ENCODE assay signal across 2 cellular contexts in the genomic region with DNA sequence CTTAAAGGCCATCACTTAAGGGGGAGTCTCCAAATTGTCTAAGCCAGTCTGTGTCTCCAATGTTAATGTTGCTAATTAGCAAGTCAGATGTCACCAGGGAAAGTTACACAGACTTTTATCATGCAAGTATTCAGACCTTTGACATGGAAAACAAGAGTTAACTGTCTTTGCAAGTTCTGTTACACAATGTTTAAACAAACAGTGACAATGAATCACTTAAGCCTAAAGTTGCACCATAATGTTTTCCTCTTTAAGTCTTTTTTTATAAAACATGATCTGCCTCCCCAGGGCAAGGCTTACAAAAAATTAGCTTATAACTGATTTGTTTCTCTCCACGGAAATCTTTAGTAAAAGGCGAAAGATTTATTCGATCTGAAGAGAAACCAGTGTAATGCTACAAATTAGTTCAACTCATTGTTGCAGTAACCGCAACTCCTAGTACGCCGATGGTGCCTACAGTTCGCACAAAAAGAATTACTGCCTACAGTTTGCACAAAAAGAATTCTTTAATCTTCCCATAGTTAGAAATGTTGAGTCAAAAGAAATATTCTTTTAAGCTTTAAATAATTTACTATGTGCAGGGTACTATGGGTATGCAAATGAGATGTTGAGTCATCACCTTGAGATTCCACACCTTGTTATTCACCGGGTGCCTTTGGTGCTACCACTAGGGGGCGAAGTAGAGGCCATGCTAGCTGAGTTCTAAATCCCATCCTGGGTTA.
TF ChIP-seq lines count a peak whose summit lies in the region.

No MANE protein-coding gene starts in this region.

TF ChIP-seq in A549, 52 proteins besides CTCF, POLR2A, EP300 and RAD21 (continued from another document):
- TF ChIP-seq, protein P1, sequence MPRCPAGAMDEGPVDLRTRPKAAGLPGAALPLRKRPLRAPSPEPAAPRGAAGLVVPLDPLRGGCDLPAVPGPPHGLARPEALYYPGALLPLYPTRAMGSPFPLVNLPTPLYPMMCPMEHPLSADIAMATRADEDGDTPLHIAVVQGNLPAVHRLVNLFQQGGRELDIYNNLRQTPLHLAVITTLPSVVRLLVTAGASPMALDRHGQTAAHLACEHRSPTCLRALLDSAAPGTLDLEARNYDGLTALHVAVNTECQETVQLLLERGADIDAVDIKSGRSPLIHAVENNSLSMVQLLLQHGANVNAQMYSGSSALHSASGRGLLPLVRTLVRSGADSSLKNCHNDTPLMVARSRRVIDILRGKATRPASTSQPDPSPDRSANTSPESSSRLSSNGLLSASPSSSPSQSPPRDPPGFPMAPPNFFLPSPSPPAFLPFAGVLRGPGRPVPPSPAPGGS (IDR thresholded peaks at IDR 0.05): peak; percentile 100
- TF ChIP-seq, protein P2, sequence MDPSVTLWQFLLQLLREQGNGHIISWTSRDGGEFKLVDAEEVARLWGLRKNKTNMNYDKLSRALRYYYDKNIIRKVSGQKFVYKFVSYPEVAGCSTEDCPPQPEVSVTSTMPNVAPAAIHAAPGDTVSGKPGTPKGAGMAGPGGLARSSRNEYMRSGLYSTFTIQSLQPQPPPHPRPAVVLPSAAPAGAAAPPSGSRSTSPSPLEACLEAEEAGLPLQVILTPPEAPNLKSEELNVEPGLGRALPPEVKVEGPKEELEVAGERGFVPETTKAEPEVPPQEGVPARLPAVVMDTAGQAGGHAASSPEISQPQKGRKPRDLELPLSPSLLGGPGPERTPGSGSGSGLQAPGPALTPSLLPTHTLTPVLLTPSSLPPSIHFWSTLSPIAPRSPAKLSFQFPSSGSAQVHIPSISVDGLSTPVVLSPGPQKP (IDR thresholded peaks at IDR 0.05; ENCODE audit: low read depth, low read length): no peak
- TF ChIP-seq PHF8 (IDR thresholded peaks at IDR 0.05; ENCODE audit: borderline replicate concordance, low read depth) (no peak), ESRRA (IDR thresholded peaks at IDR 0.05; ENCODE audit: borderline replicate concordance, low read length) (no peak), HOXB13 (CRISPR knock-in tag; IDR thresholded peaks at IDR 0.05; ENCODE audit: low read depth) (no peak), NR3C1 (IDR thresholded peaks at IDR 0.05) (no peak), SREBF2 (IDR thresholded peaks at IDR 0.05) (no peak), FOXS1 (CRISPR knock-in tag; IDR thresholded peaks at IDR 0.05) (peak; percentile 89; the same call in 1 of the 2 replicates)
- TF ChIP-seq, protein P3, sequence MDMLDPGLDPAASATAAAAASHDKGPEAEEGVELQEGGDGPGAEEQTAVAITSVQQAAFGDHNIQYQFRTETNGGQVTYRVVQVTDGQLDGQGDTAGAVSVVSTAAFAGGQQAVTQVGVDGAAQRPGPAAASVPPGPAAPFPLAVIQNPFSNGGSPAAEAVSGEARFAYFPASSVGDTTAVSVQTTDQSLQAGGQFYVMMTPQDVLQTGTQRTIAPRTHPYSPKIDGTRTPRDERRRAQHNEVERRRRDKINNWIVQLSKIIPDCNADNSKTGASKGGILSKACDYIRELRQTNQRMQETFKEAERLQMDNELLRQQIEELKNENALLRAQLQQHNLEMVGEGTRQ (IDR thresholded peaks at IDR 0.05): no peak
- TF ChIP-seq, protein P4, sequence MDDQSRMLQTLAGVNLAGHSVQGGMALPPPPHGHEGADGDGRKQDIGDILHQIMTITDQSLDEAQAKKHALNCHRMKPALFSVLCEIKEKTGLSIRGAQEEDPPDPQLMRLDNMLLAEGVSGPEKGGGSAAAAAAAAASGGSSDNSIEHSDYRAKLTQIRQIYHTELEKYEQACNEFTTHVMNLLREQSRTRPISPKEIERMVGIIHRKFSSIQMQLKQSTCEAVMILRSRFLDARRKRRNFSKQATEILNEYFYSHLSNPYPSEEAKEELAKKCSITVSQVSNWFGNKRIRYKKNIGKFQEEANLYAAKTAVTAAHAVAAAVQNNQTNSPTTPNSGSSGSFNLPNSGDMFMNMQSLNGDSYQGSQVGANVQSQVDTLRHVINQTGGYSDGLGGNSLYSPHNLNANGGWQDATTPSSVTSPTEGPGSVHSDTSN (IDR thresholded peaks at IDR 0.05): peak; percentile 89
- TF ChIP-seq, protein P5, sequence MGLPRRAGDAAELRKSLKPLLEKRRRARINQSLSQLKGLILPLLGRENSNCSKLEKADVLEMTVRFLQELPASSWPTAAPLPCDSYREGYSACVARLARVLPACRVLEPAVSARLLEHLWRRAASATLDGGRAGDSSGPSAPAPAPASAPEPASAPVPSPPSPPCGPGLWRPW (IDR thresholded peaks at IDR 0.05): peak; percentile 79; the same call in 1 of the 2 replicates
TF ChIP-seq in A549: peak in this region for 23.

TF ChIP-seq in WTC11, 78 proteins besides CTCF, POLR2A, EP300 and RAD21 (continued from another document and continues in another):
- TF ChIP-seq, protein P6, sequence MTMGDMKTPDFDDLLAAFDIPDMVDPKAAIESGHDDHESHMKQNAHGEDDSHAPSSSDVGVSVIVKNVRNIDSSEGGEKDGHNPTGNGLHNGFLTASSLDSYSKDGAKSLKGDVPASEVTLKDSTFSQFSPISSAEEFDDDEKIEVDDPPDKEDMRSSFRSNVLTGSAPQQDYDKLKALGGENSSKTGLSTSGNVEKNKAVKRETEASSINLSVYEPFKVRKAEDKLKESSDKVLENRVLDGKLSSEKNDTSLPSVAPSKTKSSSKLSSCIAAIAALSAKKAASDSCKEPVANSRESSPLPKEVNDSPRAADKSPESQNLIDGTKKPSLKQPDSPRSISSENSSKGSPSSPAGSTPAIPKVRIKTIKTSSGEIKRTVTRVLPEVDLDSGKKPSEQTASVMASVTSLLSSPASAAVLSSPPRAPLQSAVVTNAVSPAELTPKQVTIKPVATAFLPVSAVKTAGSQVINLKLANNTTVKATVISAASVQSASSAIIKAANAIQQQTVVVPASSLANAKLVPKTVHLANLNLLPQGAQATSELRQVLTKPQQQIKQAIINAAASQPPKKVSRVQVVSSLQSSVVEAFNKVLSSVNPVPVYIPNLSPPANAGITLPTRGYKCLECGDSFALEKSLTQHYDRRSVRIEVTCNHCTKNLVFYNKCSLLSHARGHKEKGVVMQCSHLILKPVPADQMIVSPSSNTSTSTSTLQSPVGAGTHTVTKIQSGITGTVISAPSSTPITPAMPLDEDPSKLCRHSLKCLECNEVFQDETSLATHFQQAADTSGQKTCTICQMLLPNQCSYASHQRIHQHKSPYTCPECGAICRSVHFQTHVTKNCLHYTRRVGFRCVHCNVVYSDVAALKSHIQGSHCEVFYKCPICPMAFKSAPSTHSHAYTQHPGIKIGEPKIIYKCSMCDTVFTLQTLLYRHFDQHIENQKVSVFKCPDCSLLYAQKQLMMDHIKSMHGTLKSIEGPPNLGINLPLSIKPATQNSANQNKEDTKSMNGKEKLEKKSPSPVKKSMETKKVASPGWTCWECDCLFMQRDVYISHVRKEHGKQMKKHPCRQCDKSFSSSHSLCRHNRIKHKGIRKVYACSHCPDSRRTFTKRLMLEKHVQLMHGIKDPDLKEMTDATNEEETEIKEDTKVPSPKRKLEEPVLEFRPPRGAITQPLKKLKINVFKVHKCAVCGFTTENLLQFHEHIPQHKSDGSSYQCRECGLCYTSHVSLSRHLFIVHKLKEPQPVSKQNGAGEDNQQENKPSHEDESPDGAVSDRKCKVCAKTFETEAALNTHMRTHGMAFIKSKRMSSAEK (CRISPR knock-in tag; IDR thresholded peaks at IDR 0.05; ENCODE audit: borderline replicate concordance): peak; percentile 98
- TF ChIP-seq ZNF219 (CRISPR knock-in tag; IDR thresholded peaks at IDR 0.05; ENCODE audit: borderline replicate concordance): peak; percentile 26; the same call in 1 of the 2 replicates
- TF ChIP-seq, protein P7, sequence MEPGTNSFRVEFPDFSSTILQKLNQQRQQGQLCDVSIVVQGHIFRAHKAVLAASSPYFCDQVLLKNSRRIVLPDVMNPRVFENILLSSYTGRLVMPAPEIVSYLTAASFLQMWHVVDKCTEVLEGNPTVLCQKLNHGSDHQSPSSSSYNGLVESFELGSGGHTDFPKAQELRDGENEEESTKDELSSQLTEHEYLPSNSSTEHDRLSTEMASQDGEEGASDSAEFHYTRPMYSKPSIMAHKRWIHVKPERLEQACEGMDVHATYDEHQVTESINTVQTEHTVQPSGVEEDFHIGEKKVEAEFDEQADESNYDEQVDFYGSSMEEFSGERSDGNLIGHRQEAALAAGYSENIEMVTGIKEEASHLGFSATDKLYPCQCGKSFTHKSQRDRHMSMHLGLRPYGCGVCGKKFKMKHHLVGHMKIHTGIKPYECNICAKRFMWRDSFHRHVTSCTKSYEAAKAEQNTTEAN (CRISPR knock-in tag; IDR thresholded peaks at IDR 0.05): peak; percentile 26; the same call in 1 of the 2 replicates
- 0 out of 2 replicates have a peak, but pooled peaks have one; percentile 81 for TF ChIP-seq SMAD3 (CRISPR knock-in tag; IDR thresholded peaks at IDR 0.05; ENCODE audit: borderline replicate concordance)
- peak; percentile 42; the same call in 1 of the 2 replicates for TF ChIP-seq TEAD4 (CRISPR knock-in tag; IDR thresholded peaks at IDR 0.05)
- TF ChIP-seq ZNF416 (CRISPR knock-in tag; IDR thresholded peaks at IDR 0.05): peak; percentile 95; the same call in 1 of the 2 replicates
- TF ChIP-seq, protein P8, sequence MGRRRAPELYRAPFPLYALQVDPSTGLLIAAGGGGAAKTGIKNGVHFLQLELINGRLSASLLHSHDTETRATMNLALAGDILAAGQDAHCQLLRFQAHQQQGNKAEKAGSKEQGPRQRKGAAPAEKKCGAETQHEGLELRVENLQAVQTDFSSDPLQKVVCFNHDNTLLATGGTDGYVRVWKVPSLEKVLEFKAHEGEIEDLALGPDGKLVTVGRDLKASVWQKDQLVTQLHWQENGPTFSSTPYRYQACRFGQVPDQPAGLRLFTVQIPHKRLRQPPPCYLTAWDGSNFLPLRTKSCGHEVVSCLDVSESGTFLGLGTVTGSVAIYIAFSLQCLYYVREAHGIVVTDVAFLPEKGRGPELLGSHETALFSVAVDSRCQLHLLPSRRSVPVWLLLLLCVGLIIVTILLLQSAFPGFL (CRISPR knock-in tag; IDR thresholded peaks at IDR 0.05; ENCODE audit: borderline replicate concordance): peak; percentile 28; the same call in 1 of the 2 replicates
- TF ChIP-seq, protein P9, sequence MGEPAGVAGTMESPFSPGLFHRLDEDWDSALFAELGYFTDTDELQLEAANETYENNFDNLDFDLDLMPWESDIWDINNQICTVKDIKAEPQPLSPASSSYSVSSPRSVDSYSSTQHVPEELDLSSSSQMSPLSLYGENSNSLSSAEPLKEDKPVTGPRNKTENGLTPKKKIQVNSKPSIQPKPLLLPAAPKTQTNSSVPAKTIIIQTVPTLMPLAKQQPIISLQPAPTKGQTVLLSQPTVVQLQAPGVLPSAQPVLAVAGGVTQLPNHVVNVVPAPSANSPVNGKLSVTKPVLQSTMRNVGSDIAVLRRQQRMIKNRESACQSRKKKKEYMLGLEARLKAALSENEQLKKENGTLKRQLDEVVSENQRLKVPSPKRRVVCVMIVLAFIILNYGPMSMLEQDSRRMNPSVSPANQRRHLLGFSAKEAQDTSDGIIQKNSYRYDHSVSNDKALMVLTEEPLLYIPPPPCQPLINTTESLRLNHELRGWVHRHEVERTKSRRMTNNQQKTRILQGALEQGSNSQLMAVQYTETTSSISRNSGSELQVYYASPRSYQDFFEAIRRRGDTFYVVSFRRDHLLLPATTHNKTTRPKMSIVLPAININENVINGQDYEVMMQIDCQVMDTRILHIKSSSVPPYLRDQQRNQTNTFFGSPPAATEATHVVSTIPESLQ (CRISPR knock-in tag; IDR thresholded peaks at IDR 0.05): no peak
- TF ChIP-seq MYBL2 (CRISPR knock-in tag; IDR thresholded peaks at IDR 0.05): peak; percentile 43
- TF ChIP-seq, protein P10, sequence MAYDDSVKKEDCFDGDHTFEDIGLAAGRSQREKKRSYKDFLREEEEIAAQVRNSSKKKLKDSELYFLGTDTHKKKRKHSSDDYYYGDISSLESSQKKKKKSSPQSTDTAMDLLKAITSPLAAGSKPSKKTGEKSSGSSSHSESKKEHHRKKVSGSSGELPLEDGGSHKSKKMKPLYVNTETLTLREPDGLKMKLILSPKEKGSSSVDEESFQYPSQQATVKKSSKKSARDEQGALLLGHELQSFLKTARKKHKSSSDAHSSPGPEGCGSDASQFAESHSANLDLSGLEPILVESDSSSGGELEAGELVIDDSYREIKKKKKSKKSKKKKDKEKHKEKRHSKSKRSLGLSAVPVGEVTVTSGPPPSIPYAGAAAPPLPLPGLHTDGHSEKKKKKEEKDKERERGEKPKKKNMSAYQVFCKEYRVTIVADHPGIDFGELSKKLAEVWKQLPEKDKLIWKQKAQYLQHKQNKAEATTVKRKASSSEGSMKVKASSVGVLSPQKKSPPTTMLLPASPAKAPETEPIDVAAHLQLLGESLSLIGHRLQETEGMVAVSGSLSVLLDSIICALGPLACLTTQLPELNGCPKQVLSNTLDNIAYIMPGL (CRISPR knock-in tag; IDR thresholded peaks at IDR 0.05): no peak
- TF ChIP-seq ZNF671 (CRISPR knock-in tag; IDR thresholded peaks at IDR 0.05): peak; percentile 97
- TF ChIP-seq, protein P11, sequence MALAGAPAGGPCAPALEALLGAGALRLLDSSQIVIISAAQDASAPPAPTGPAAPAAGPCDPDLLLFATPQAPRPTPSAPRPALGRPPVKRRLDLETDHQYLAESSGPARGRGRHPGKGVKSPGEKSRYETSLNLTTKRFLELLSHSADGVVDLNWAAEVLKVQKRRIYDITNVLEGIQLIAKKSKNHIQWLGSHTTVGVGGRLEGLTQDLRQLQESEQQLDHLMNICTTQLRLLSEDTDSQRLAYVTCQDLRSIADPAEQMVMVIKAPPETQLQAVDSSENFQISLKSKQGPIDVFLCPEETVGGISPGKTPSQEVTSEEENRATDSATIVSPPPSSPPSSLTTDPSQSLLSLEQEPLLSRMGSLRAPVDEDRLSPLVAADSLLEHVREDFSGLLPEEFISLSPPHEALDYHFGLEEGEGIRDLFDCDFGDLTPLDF (CRISPR knock-in tag; IDR thresholded peaks at IDR 0.05): 0 out of 2 replicates have a peak, but pooled peaks have one; percentile 55
- TF ChIP-seq ETV6 (CRISPR knock-in tag; IDR thresholded peaks at IDR 0.05): 0 out of 2 replicates have a peak, but pooled peaks have one; percentile 13
- TF ChIP-seq CBFB (CRISPR knock-in tag; IDR thresholded peaks at IDR 0.05; ENCODE audit: low read depth): peak; percentile 84; the same call in 1 of the 2 replicates
- TF ChIP-seq, protein P12, sequence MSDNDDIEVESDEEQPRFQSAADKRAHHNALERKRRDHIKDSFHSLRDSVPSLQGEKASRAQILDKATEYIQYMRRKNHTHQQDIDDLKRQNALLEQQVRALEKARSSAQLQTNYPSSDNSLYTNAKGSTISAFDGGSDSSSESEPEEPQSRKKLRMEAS (CRISPR knock-in tag; IDR thresholded peaks at IDR 0.05): peak; percentile 60
